1 cellular context compared by ENCODE assay signal in the genomic region with DNA sequence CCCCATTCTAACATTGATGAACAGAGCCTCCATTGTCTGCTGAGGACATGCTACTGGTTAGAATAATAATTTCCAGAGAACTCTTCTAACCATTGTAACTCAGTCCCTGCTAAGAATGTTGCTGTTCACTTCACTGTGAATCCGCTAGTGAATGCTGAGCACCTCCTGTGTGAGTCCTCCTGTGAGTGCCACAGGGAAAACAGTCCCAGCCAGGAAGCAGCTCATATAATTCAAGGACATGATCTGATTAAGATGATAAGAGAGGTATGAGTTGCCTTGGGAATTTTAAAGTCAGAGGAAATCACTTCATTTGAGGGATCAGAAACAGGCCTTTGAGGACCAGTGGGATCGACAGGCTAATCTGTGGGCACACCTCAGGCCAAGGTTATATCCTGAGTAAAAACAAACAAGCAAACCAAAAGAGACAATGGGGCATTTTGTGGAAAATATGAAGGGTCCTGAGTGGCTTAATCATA.
TF ChIP-seq lines count a peak whose summit lies in the region.

No MANE protein-coding gene starts in this region.

TF ChIP-seq in WTC11, 78 proteins besides CTCF, POLR2A, EP300 and RAD21 (continued from another document):
- TF ChIP-seq, protein P1, sequence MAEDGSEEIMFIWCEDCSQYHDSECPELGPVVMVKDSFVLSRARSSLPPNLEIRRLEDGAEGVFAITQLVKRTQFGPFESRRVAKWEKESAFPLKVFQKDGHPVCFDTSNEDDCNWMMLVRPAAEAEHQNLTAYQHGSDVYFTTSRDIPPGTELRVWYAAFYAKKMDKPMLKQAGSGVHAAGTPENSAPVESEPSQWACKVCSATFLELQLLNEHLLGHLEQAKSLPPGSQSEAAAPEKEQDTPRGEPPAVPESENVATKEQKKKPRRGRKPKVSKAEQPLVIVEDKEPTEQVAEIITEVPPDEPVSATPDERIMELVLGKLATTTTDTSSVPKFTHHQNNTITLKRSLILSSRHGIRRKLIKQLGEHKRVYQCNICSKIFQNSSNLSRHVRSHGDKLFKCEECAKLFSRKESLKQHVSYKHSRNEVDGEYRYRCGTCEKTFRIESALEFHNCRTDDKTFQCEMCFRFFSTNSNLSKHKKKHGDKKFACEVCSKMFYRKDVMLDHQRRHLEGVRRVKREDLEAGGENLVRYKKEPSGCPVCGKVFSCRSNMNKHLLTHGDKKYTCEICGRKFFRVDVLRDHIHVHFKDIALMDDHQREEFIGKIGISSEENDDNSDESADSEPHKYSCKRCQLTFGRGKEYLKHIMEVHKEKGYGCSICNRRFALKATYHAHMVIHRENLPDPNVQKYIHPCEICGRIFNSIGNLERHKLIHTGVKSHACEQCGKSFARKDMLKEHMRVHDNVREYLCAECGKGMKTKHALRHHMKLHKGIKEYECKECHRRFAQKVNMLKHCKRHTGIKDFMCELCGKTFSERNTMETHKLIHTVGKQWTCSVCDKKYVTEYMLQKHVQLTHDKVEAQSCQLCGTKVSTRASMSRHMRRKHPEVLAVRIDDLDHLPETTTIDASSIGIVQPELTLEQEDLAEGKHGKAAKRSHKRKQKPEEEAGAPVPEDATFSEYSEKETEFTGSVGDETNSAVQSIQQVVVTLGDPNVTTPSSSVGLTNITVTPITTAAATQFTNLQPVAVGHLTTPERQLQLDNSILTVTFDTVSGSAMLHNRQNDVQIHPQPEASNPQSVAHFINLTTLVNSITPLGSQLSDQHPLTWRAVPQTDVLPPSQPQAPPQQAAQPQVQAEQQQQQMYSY (CRISPR knock-in tag; IDR thresholded peaks at IDR 0.05), result no peak
- TF ChIP-seq OVOL2 (CRISPR knock-in tag; IDR thresholded peaks at IDR 0.05; ENCODE audit: borderline replicate concordance) (no peak), TEAD4 (CRISPR knock-in tag; IDR thresholded peaks at IDR 0.05) (no peak), SMAD3 (CRISPR knock-in tag; IDR thresholded peaks at IDR 0.05; ENCODE audit: borderline replicate concordance) (no peak)
